In the genomic region with DNA sequence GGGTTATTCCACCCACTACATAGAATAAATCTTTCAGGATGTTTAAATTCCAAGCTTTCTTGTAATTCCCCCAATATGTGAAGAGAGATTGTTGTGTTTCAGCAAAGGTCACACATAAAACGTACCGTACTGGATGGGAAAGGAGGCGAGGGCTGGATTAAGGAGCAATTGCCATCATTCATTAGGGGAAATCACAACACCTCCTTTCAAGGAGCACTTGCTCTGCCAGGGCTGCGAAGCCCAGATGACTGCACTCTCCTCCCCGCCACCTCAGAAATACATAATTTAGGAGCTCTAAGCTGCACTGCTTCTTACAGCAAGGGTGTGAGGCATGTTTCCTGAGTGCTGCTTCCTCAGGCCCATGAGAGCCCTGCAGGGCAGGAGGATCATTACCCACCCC, we compare ENCODE assay signal across 26 cellular contexts. TPM values are rescaled to one million over a fixed set of nuclear protein-coding genes. Genes with fewer than 3 reads are reported as not detected.
"Had no signal": no experiment of that assay in that cellular context is flagged by ENCODE, and none has a peak within 500 bp of the region (broad histone marks: within the 10 kb centered on the region; RNA-seq: fewer than 3 reads in every experiment).

No MANE protein-coding gene starts in this region.

- H3K4me1 ChIP-seq: SJSA1 had no signal

- H3K36me3 ChIP-seq: SJSA1 had no signal

- H3K27ac ChIP-seq: SJSA1, SK-N-MC had no signal

- H3K9me3 ChIP-seq: SJSA1 had no signal

- H3K4me3 ChIP-seq: SJSA1, SK-N-MC had no signal

- H3K27me3 ChIP-seq: SJSA1 had no signal

- DNase-seq: IMR-90, Kasumi-1, KG1, MM.1S, NCI-H1048, NCI-H1105, NCI-H1417 treated with DMSO at 0.1 percent for 48 hours, NCI-H146, NCI-H1694 treated with DMSO at 0.1 percent for 48 hours, NCI-H1930, NCI-H2081 treated with DMSO at 0.1 percent for 48 hours, NCI-H2171, NCI-H226, NCI-H446, NCI-H510A, NCI-H524 treated with DMSO at 0.1 percent for 48 hours, NCI-H69, NCI-H774, Right ventricle myocardium superior, RPMI8226, SIG-M5 had no signal

- ATAC-seq: HepG2 had no signal

RNA-seq across cellular contexts. Expression of a gene that starts 29.6 kb away (rescaled TPM):
- total RNA-seq: HT1080, IMR-90, M059J, Right ventricle myocardium superior had no signal
